8 cellular contexts compared by ENCODE assay signal in the genomic region with DNA sequence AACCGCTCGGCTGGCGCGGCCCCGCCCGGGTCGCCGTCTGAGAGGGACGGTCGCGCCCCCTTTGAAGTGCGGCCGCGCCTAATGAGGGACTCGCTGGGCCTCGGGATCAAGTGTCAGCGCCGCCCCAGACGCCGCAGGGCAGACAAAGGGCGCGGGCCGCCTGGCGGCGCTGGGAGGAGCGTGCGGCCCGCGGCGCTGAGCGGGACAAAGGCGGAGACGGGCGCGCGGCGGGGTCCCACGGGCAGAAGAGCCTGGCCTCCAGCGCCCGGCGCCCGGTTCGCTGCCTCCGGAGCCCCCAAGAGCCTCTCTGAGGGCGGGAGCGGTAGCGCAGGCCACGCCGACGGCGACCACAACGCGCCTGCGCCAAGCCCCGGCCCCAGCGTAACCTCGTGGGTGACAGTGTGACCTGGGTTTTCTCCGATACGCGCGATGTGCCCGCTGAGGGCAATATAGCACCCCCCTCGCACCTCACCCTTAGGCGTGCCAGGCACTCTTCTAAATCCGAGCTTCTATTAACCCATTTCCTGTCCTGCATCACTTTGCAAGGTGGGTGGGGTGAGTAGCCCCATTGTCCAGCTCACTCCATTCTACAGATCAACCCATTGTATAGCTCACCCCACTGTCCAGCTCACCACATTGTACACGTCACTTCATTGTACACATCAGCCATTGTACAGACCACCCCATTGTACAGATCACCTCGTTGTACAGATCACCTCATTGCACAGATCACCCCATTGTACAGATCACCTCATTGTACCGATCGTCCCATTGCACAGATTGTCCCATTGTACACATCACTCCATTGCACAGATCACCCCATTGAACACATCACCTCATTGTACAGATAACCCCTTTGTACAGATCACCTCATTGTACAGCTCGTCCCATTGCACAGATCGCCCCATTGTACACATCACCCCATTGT. TPM values are rescaled to one million over a fixed set of nuclear protein-coding genes. Genes with fewer than 3 reads are reported as not detected.
A peak's percentile ranks its signal among the peaks of the same experiment; 100 is the strongest.
DNase-seq lines count a peak whose midpoint lies in the region; ATAC-seq, FAIRE-seq and TF ChIP-seq lines count a peak whose summit lies in the region.

No MANE protein-coding gene starts in this region.

- peak; percentile 84 for ATAC-seq in GM19455 (IDR thresholded peaks at IDR 0.05; ENCODE audit: unreplicated experiment)
- peak; percentile 92 for ATAC-seq in left colon

- FAIRE-seq in HTR-8/SVneo (lab: Jason Lieb, UNC): peak; percentile 87

- DNase-seq in CD1c-positive myeloid dendritic cell (ENCODE audit: extremely low spot score): peak; percentile 56
- DNase-seq in HTR-8/SVneo (ENCODE audit: insufficient read length, low spot score): peak; percentile 43
- DNase-seq in activated CD4-positive, alpha-beta T cell treated with anti-CD3 and anti-CD28 coated beads for 24 hours (ENCODE audit: low read depth in 2 of 2): peak; percentile 37 to 44
- DNase-seq in choroid plexus epithelial cell (ENCODE audit: low read depth): peak; percentile 65
- peak; percentile 70 to 78 for DNase-seq in left colon
- peak; percentile 60 for DNase-seq in stimulated activated CD4-positive, alpha-beta T cell treated with anti-CD3 and anti-CD28 coated beads, Interleukin-2, amount 100 ng/mL, for 4 hours (ENCODE audit: low read depth)
- no peak for DNase-seq in NCI-H82 (lab: John Stamatoyannopoulos, UW)

- peak overlapping the region; percentile 74 for H3K4me3 ChIP-seq in choroid plexus epithelial cell (ENCODE audit: low read depth, low read length)

- intact Hi-C loops in left colon (cut with DNase I, micrococcal nuclease): no loop called here

- TF ChIP-seq CTCF in choroid plexus epithelial cell (conservative IDR thresholded peaks at IDR 0.05; ENCODE audit: low read depth, low read length): peak; percentile 10

RNA-seq across cellular contexts. Expression of a gene that starts 33.7 kb away (rescaled TPM):
- 10 to 100 TPM; 37.9 to 43.3 TPM for total RNA-seq in left colon
